In the genomic region with DNA sequence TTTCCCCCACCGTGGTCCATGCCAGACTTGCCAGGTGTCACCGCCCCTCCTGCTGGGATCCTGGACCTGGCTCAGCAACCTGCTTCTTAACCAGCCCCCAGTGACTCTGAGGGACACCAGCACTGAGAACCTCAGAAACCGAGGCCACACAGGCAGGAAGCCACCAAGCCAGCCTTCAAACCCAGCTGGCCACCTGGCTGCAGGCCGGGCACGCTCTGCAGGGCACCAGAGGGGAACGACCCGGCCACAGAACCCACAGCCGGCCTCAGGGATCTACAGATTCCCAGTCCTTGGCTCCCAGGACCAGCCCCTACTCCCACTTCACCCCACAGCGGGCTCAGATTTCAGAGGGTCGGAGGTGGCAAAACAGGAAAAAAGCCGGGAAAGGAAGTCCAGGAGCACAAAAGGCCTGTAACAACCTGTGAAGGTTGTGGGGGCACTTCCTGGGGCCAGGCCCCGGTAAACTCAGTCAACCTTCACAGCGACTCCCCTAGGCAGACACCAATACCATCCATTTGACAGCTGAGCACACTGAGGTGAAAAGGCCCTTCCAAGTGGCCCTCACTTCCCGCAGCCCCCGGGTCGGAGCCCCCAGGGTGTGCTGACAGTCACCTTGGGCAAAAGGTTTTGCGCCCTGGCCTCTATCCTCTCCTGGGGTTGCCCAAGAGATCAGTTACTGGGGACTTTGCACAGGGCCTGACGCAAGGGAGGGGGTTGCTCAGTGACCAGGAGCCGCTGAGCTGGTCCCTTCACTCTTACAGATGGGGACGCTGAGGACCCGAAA, we compare ENCODE assay signal across 1 cellular context.
TF ChIP-seq lines count a peak whose summit lies in the region.

No MANE protein-coding gene starts in this region.

TF ChIP-seq in HepG2, 621 proteins besides CTCF, POLR2A, EP300 and RAD21 (continued from another document and continues in another):
- no peak for TF ChIP-seq ARHGAP35 (CRISPR knock-in tag; IDR thresholded peaks at IDR 0.05; ENCODE audit: borderline replicate concordance)
- TF ChIP-seq, protein P1, sequence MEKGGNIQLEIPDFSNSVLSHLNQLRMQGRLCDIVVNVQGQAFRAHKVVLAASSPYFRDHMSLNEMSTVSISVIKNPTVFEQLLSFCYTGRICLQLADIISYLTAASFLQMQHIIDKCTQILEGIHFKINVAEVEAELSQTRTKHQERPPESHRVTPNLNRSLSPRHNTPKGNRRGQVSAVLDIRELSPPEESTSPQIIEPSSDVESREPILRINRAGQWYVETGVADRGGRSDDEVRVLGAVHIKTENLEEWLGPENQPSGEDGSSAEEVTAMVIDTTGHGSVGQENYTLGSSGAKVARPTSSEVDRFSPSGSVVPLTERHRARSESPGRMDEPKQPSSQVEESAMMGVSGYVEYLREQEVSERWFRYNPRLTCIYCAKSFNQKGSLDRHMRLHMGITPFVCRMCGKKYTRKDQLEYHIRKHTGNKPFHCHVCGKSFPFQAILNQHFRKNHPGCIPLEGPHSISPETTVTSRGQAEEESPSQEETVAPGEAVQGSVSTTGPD (CRISPR knock-in tag; IDR thresholded peaks at IDR 0.05), result no peak
- TF ChIP-seq ZNF761 (CRISPR knock-in tag; conservative IDR thresholded peaks at IDR 0.05), result 0 out of 2 replicates have a peak, but pooled peaks have one; percentile 42
- no peak; the same call in 1 of the 2 replicates for TF ChIP-seq MTA1 (CRISPR knock-in tag; IDR thresholded peaks at IDR 0.05; ENCODE audit: borderline replicate concordance)
- TF ChIP-seq NPAS2 (CRISPR knock-in tag; IDR thresholded peaks at IDR 0.05; ENCODE audit: borderline replicate concordance), result no peak
- TF ChIP-seq, protein P2, sequence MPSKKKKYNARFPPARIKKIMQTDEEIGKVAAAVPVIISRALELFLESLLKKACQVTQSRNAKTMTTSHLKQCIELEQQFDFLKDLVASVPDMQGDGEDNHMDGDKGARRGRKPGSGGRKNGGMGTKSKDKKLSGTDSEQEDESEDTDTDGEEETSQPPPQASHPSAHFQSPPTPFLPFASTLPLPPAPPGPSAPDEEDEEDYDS (CRISPR knock-in tag; IDR thresholded peaks at IDR 0.05), result 0 out of 2 replicates have a peak, but pooled peaks have one; percentile 30
- TF ChIP-seq ERF (CRISPR knock-in tag; IDR thresholded peaks at IDR 0.05), result peak; percentile 20; the same call in 1 of the 2 replicates
- TF ChIP-seq, protein P3, sequence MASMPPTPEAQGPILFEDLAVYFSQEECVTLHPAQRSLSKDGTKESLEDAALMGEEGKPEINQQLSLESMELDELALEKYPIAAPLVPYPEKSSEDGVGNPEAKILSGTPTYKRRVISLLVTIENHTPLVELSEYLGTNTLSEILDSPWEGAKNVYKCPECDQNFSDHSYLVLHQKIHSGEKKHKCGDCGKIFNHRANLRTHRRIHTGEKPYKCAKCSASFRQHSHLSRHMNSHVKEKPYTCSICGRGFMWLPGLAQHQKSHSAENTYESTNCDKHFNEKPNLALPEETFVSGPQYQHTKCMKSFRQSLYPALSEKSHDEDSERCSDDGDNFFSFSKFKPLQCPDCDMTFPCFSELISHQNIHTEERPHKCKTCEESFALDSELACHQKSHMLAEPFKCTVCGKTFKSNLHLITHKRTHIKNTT (CRISPR knock-in tag; IDR thresholded peaks at IDR 0.05), result no peak
- no peak for TF ChIP-seq TBX3 (IDR thresholded peaks at IDR 0.05; ENCODE audit: borderline replicate concordance)
- TF ChIP-seq SATB2 (CRISPR knock-in tag; IDR thresholded peaks at IDR 0.05), result no peak
- TF ChIP-seq ZKSCAN8 (CRISPR knock-in tag; IDR thresholded peaks at IDR 0.05; ENCODE audit: borderline replicate concordance), result no peak; the same call in 1 of the 2 replicates
- TF ChIP-seq PRPF4 (IDR thresholded peaks at IDR 0.05; ENCODE audit: low read depth, low read length, poor library complexity, severe bottlenecking), result no peak
- 0 out of 2 replicates have a peak, but pooled peaks have one; percentile 7 for TF ChIP-seq BCL6 (CRISPR knock-in tag; IDR thresholded peaks at IDR 0.05)
- TF ChIP-seq ZNF431 (CRISPR knock-in tag; IDR thresholded peaks at IDR 0.05; ENCODE audit: borderline replicate concordance, low read depth), result no peak
- no peak for TF ChIP-seq ZNF780A (CRISPR knock-in tag; IDR thresholded peaks at IDR 0.05)
- TF ChIP-seq, protein P4, sequence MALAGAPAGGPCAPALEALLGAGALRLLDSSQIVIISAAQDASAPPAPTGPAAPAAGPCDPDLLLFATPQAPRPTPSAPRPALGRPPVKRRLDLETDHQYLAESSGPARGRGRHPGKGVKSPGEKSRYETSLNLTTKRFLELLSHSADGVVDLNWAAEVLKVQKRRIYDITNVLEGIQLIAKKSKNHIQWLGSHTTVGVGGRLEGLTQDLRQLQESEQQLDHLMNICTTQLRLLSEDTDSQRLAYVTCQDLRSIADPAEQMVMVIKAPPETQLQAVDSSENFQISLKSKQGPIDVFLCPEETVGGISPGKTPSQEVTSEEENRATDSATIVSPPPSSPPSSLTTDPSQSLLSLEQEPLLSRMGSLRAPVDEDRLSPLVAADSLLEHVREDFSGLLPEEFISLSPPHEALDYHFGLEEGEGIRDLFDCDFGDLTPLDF (CRISPR knock-in tag; IDR thresholded peaks at IDR 0.05), result no peak
- TF ChIP-seq, protein P5, sequence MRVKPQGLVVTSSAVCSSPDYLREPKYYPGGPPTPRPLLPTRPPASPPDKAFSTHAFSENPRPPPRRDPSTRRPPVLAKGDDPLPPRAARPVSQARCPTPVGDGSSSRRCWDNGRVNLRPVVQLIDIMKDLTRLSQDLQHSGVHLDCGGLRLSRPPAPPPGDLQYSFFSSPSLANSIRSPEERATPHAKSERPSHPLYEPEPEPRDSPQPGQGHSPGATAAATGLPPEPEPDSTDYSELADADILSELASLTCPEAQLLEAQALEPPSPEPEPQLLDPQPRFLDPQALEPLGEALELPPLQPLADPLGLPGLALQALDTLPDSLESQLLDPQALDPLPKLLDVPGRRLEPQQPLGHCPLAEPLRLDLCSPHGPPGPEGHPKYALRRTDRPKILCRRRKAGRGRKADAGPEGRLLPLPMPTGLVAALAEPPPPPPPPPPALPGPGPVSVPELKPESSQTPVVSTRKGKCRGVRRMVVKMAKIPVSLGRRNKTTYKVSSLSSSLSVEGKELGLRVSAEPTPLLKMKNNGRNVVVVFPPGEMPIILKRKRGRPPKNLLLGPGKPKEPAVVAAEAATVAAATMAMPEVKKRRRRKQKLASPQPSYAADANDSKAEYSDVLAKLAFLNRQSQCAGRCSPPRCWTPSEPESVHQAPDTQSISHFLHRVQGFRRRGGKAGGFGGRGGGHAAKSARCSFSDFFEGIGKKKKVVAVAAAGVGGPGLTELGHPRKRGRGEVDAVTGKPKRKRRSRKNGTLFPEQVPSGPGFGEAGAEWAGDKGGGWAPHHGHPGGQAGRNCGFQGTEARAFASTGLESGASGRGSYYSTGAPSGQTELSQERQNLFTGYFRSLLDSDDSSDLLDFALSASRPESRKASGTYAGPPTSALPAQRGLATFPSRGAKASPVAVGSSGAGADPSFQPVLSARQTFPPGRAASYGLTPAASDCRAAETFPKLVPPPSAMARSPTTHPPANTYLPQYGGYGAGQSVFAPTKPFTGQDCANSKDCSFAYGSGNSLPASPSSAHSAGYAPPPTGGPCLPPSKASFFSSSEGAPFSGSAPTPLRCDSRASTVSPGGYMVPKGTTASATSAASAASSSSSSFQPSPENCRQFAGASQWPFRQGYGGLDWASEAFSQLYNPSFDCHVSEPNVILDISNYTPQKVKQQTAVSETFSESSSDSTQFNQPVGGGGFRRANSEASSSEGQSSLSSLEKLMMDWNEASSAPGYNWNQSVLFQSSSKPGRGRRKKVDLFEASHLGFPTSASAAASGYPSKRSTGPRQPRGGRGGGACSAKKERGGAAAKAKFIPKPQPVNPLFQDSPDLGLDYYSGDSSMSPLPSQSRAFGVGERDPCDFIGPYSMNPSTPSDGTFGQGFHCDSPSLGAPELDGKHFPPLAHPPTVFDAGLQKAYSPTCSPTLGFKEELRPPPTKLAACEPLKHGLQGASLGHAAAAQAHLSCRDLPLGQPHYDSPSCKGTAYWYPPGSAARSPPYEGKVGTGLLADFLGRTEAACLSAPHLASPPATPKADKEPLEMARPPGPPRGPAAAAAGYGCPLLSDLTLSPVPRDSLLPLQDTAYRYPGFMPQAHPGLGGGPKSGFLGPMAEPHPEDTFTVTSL (CRISPR knock-in tag; IDR thresholded peaks at IDR 0.05; ENCODE audit: borderline replicate concordance), result no peak; the same call in 1 of the 2 replicates
- no peak for TF ChIP-seq ZBTB8A (CRISPR knock-in tag; IDR thresholded peaks at IDR 0.05; ENCODE audit: borderline replicate concordance, low read depth)
- TF ChIP-seq THAP11 (CRISPR knock-in tag; IDR thresholded peaks at IDR 0.05), result no peak
- TF ChIP-seq, protein P6, sequence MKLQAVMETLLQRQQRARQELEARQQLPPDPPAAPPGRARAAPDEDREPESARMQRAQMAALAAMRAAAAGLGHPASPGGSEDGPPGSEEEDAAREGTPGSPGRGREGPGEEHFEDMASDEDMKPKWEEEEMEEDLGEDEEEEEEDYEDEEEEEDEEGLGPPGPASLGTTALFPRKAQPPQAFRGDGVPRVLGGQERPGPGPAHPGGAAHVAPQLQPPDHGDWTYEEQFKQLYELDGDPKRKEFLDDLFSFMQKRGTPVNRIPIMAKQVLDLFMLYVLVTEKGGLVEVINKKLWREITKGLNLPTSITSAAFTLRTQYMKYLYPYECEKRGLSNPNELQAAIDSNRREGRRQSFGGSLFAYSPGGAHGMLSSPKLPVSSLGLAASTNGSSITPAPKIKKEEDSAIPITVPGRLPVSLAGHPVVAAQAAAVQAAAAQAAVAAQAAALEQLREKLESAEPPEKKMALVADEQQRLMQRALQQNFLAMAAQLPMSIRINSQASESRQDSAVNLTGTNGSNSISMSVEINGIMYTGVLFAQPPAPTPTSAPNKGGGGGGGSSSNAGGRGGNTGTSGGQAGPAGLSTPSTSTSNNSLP (IDR thresholded peaks at IDR 0.05; ENCODE audit: low read depth, low read length), result no peak
- TF ChIP-seq, protein P7, sequence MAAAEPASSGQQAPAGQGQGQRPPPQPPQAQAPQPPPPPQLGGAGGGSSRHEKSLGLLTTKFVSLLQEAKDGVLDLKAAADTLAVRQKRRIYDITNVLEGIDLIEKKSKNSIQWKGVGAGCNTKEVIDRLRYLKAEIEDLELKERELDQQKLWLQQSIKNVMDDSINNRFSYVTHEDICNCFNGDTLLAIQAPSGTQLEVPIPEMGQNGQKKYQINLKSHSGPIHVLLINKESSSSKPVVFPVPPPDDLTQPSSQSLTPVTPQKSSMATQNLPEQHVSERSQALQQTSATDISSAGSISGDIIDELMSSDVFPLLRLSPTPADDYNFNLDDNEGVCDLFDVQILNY (CRISPR knock-in tag; conservative IDR thresholded peaks at IDR 0.05), result no peak
- TF ChIP-seq MEIS2 (CRISPR knock-in tag; IDR thresholded peaks at IDR 0.05), result no peak
- no peak for TF ChIP-seq ZBTB38 (CRISPR knock-in tag; IDR thresholded peaks at IDR 0.05)
- no peak for TF ChIP-seq NFKBIZ (CRISPR knock-in tag; IDR thresholded peaks at IDR 0.05)
- TF ChIP-seq CENPX (CRISPR knock-in tag; IDR thresholded peaks at IDR 0.05), result no peak
- no peak for TF ChIP-seq ZNF550 (CRISPR knock-in tag; IDR thresholded peaks at IDR 0.05; ENCODE audit: borderline replicate concordance)
- TF ChIP-seq, protein P8, sequence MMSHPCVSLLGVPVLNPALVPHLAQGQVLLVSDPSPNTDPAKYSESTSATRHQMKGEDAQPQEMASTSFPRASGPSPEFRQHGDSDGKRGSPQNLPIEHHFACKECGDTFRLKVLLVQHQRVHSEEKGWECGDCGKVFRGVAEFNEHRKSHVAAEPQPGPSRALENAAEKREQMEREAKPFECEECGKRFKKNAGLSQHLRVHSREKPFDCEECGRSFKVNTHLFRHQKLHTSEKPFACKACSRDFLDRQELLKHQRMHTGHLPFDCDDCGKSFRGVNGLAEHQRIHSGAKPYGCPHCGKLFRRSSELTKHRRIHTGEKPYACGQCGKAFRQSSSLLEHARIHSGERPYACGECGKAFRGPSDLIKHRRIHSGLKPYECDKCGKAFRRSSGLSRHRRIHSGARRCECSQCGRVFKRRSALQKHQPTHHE (CRISPR knock-in tag; IDR thresholded peaks at IDR 0.05; ENCODE audit: borderline replicate concordance), result no peak
- no peak; the same call in 1 of the 2 replicates for TF ChIP-seq ZNF430 (CRISPR knock-in tag; IDR thresholded peaks at IDR 0.05)
- TF ChIP-seq ZNF160 (CRISPR knock-in tag; IDR thresholded peaks at IDR 0.05), result no peak
- TF ChIP-seq HNF4A (CRISPR knock-in tag; IDR thresholded peaks at IDR 0.05), result peak; percentile 96
- no peak for TF ChIP-seq IRX3 (CRISPR knock-in tag; IDR thresholded peaks at IDR 0.05; ENCODE audit: borderline replicate concordance, low read depth)
- TF ChIP-seq BRCA1 (CRISPR knock-in tag; IDR thresholded peaks at IDR 0.05), result no peak
- TF ChIP-seq ZNF136 (CRISPR knock-in tag; IDR thresholded peaks at IDR 0.05; ENCODE audit: low read depth), result 0 out of 2 replicates have a peak, but pooled peaks have one; percentile 24
- no peak for TF ChIP-seq SMARCC2 (IDR thresholded peaks at IDR 0.05)
- TF ChIP-seq SCMH1 (CRISPR knock-in tag; IDR thresholded peaks at IDR 0.05; ENCODE audit: borderline replicate concordance), result no peak
- TF ChIP-seq KDM1A (CRISPR knock-in tag; IDR thresholded peaks at IDR 0.05), result no peak
- peak; percentile 69 for TF ChIP-seq SALL1 (CRISPR knock-in tag; IDR thresholded peaks at IDR 0.05)
- TF ChIP-seq SIX4 (CRISPR knock-in tag; IDR thresholded peaks at IDR 0.05), result peak; percentile 50; the same call in 1 of the 2 replicates
- TF ChIP-seq ZFY (CRISPR knock-in tag; IDR thresholded peaks at IDR 0.05), result peak; percentile 74
- TF ChIP-seq, protein P9, sequence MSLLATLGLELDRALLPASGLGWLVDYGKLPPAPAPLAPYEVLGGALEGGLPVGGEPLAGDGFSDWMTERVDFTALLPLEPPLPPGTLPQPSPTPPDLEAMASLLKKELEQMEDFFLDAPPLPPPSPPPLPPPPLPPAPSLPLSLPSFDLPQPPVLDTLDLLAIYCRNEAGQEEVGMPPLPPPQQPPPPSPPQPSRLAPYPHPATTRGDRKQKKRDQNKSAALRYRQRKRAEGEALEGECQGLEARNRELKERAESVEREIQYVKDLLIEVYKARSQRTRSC (CRISPR knock-in tag; IDR thresholded peaks at IDR 0.05; ENCODE audit: low read depth), result no peak
- TF ChIP-seq, protein P10, sequence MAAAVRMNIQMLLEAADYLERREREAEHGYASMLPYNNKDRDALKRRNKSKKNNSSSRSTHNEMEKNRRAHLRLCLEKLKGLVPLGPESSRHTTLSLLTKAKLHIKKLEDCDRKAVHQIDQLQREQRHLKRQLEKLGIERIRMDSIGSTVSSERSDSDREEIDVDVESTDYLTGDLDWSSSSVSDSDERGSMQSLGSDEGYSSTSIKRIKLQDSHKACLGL (CRISPR knock-in tag; IDR thresholded peaks at IDR 0.05), result no peak
- no peak for TF ChIP-seq SNRNP70 (IDR thresholded peaks at IDR 0.05; ENCODE audit: low read depth, low read length)
- TF ChIP-seq, protein P11, sequence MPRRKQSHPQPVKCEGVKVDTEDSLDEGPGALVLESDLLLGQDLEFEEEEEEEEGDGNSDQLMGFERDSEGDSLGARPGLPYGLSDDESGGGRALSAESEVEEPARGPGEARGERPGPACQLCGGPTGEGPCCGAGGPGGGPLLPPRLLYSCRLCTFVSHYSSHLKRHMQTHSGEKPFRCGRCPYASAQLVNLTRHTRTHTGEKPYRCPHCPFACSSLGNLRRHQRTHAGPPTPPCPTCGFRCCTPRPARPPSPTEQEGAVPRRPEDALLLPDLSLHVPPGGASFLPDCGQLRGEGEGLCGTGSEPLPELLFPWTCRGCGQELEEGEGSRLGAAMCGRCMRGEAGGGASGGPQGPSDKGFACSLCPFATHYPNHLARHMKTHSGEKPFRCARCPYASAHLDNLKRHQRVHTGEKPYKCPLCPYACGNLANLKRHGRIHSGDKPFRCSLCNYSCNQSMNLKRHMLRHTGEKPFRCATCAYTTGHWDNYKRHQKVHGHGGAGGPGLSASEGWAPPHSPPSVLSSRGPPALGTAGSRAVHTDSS (CRISPR knock-in tag; conservative IDR thresholded peaks at IDR 0.05), result no peak
- TF ChIP-seq ZNF501 (CRISPR knock-in tag; IDR thresholded peaks at IDR 0.05), result no peak
- no peak for TF ChIP-seq STAT5B (CRISPR knock-in tag; IDR thresholded peaks at IDR 0.05)
- no peak for TF ChIP-seq U2AF2 (IDR thresholded peaks at IDR 0.05; ENCODE audit: low read depth, low read length)
- TF ChIP-seq ZNF296 (CRISPR knock-in tag; conservative IDR thresholded peaks at IDR 0.05), result no peak
